1 cellular context compared by ENCODE assay signal in genomic region chr15:75553659-75554058, GRCh38.
TF ChIP-seq lines count a peak whose summit lies in the region.

No MANE protein-coding gene starts in this region.

TF ChIP-seq in WTC11, 78 proteins besides CTCF, POLR2A, EP300 and RAD21 (continued from another document):
- TF ChIP-seq ERG (CRISPR knock-in tag; IDR thresholded peaks at IDR 0.05) (no peak), FOXK1 (CRISPR knock-in tag; IDR thresholded peaks at IDR 0.05) (no peak), STAT6 (CRISPR knock-in tag; conservative IDR thresholded peaks at IDR 0.05; ENCODE audit: low read depth) (no peak), MAX (CRISPR knock-in tag; IDR thresholded peaks at IDR 0.05) (no peak), KAT7 (CRISPR knock-in tag; IDR thresholded peaks at IDR 0.05; ENCODE audit: borderline replicate concordance) (no peak)
TF ChIP-seq in WTC11: peak in this region for 0.
